15 cellular contexts compared by ENCODE assay signal in genomic region chr4:152244659-152245058, GRCh38.
"Had no signal": no experiment of that assay in that cellular context is flagged by ENCODE, and none has a peak within 500 bp of the region (broad histone marks: within the 10 kb centered on the region; RNA-seq: fewer than 3 reads in every experiment).

No MANE protein-coding gene starts in this region.

- H3K27ac ChIP-seq: PC-9 had no signal

- ATAC-seq: activated T-cell treated with anti-CD3 and anti-CD28 coated beads, Interleukin-2, amount 50 U/mL, for 72 hours had no signal

- H3K4me3 Mint-ChIP-seq: activated B cell treated with CpG ODN at 0.5 μM for 24 hours; activated CD4-positive, alpha-beta memory T cell treated with anti-CD3 and anti-CD28 coated beads, Interleukin-2, amount 10 ng/mL, durations not matched to agents 7 days and 5 days; activated T-cell treated with anti-CD3 and anti-CD28 coated beads, Interleukin-2, amount 50 U/mL, for 72 hours had no signal

- H3K4me2 ChIP-seq: PC-9 had no signal

- H2AFZ ChIP-seq: PC-9 had no signal

- DNase-seq: activated B cell treated with CpG ODN at 0.5 μM for 24 hours; activated CD4-positive, alpha-beta memory T cell treated with anti-CD3 and anti-CD28 coated beads, Interleukin-2, amount 10 ng/mL, durations not matched to agents 7 days and 5 days; activated CD4-positive, alpha-beta T cell treated with anti-CD3 and anti-CD28 coated beads for 1 hour; activated CD4-positive, alpha-beta T cell treated with anti-CD3 and anti-CD28 coated beads, Interleukin-2, amount 50 U/mL, for 1 hour; activated T-cell treated with anti-CD3 and anti-CD28 coated beads, Interleukin-2, amount 50 U/mL, for 72 hours; KG1; NCI-H1048; NCI-H146; NCI-H2081 treated with DMSO at 0.1 percent for 48 hours; NCI-H446; PC-9; SIG-M5; T-helper 2 cell; T1000 had no signal

- H3K27ac Mint-ChIP-seq: activated B cell treated with CpG ODN at 0.5 μM for 24 hours; activated CD4-positive, alpha-beta memory T cell treated with anti-CD3 and anti-CD28 coated beads, Interleukin-2, amount 10 ng/mL, durations not matched to agents 7 days and 5 days; activated T-cell treated with anti-CD3 and anti-CD28 coated beads, Interleukin-2, amount 50 U/mL, for 72 hours had no signal

- H3K4me3 ChIP-seq: PC-9 had no signal

- H3K4me1 Mint-ChIP-seq: activated B cell treated with CpG ODN at 0.5 μM for 24 hours had no signal

- FAIRE-seq: TTC549 had no signal

- H3K9me3 Mint-ChIP-seq: activated B cell treated with CpG ODN at 0.5 μM for 24 hours; activated CD4-positive, alpha-beta memory T cell treated with anti-CD3 and anti-CD28 coated beads, Interleukin-2, amount 10 ng/mL, durations not matched to agents 7 days and 5 days; activated T-cell treated with anti-CD3 and anti-CD28 coated beads, Interleukin-2, amount 50 U/mL, for 72 hours had no signal
